12 cellular contexts compared by ENCODE assay signal in the genomic region with DNA sequence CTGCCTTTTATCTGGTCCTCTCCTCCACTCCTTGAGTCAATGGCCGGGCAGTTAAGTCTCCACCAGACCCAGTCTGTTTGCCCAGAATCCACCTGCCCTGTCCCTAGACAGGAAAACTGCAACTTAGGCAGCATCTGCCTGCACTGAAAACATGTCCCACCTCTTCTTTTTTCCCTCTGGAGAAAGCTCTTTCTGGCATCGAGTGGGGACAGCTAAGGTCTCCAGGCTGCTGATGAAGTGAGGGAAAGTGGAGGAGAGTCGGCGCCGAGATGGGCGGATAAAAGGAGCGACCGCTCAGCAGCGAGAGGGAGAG. TPM values are rescaled to one million over a fixed set of nuclear protein-coding genes. Genes with fewer than 3 reads are reported as not detected.
A peak's percentile ranks its signal among the peaks of the same experiment; 100 is the strongest.
DNase-seq lines count a peak whose midpoint lies in the region; ATAC-seq, FAIRE-seq and TF ChIP-seq lines count a peak whose summit lies in the region.
"Had no signal": no experiment of that assay in that cellular context is flagged by ENCODE, and none has a peak within 500 bp of the region (broad histone marks: within the 10 kb centered on the region; RNA-seq: fewer than 3 reads in every experiment).

No MANE protein-coding gene starts in this region.

- H3K27ac ChIP-seq in HepG2 (ENCODE audit: extremely low read length, insufficient read depth, low read length) (no peak overlapping the region), right lobe of liver (no peak overlapping the region), K562 (ENCODE audit: extremely low read depth, low read depth, low read length) (no peak overlapping the region), lower lobe of right lung (no peak overlapping the region)

- TF ChIP-seq EP300 in HepG2 (IDR thresholded peaks at IDR 0.05; ENCODE audit: low read depth in 2 of 2, low read length in 2 of 2), result no peak
- TF ChIP-seq EP300 in HepG2 (CRISPR knock-in tag; IDR thresholded peaks at IDR 0.05; ENCODE audit: borderline replicate concordance), result no peak
- TF ChIP-seq EP300 in K562 (IDR thresholded peaks at IDR 0.05; ENCODE audit: low read length), result no peak

- POLR2A ChIA-PET in HepG2 (lab: Yijun Ruan, JAX) (no interaction called here), K562 (lab: Yijun Ruan, JAX) (interaction anchor here (0.6 kb wide), 1 partner anchor 32 kb away, joined by 3 read pairs; no protein-coding TSS in a partner anchor)

- peaks cover 1 to 39% of the 10 kb centered on the region in 2 experiments; a peak in 4 of 5 replicates for H3K27me3 ChIP-seq in HepG2 (ENCODE audit: control insufficient read depth in 1 of 2, insufficient read depth in 2 of 2, low read length in 2 of 2)
- peaks cover 0 to 7% of the 10 kb centered on the region in 2 donors for H3K27me3 ChIP-seq in right lobe of liver
- peaks cover 17% of the 10 kb centered on the region in 2 experiments for H3K27me3 ChIP-seq in K562 (ENCODE audit: control insufficient read depth in 2 of 2, insufficient read depth in 2 of 2, low read length in 2 of 2)
- peaks cover 31% of the 10 kb centered on the region for H3K27me3 ChIP-seq in lower lobe of right lung (ENCODE audit: low read depth)

- H3K79me2 ChIP-seq in HepG2 (ENCODE audit: insufficient read depth, low read length) (no peaks in the 10 kb centered on the region), K562 (ENCODE audit: control insufficient read depth, insufficient read depth, low read length) (no peaks in the 10 kb centered on the region)

- in situ Hi-C loops in HepG2 (cut with HindIII; ENCODE audit: extremely low pct_ligation_motif_present, low pct_unique_long_range_greater_than_20kb), result no loop called here
- in situ Hi-C loops in K562 (cut with MboI), result no loop called here

- H3K36me3 ChIP-seq in HepG2 (replicated peaks in 1 of 2; ENCODE audit: control insufficient read depth in 1 of 2, insufficient read depth in 2 of 2, low read length in 2 of 2) (no peaks in the 10 kb centered on the region), right lobe of liver (no peaks in the 10 kb centered on the region), K562 (ENCODE audit: control insufficient read depth, insufficient read depth, low read length) (no peaks in the 10 kb centered on the region), lower lobe of right lung (no peaks in the 10 kb centered on the region)

- no peaks in the 10 kb centered on the region for H3K4me1 ChIP-seq in HepG2 (ENCODE audit: insufficient read depth, low read length)
- peaks cover 0 to 8% (median 0%) of the 10 kb centered on the region in 4 donors for H3K4me1 ChIP-seq in right lobe of liver
- H3K4me1 ChIP-seq in K562 (replicated peaks in 1 of 2; ENCODE audit: control insufficient read depth in 2 of 2, insufficient read depth in 2 of 2, low read length in 2 of 2), result peaks cover 0 to 10% of the 10 kb centered on the region in 2 experiments; a peak in 4 of 5 replicates
- H3K4me1 ChIP-seq in lower lobe of right lung, result peaks cover 8% of the 10 kb centered on the region

- no peak overlapping the region for H3K9ac ChIP-seq in HepG2 (ENCODE audit: insufficient read depth, low read depth, low read length)
- H3K9ac ChIP-seq in K562 (ENCODE audit: insufficient read depth in 1 of 2, low read depth in 2 of 2, low read length in 2 of 2), result no peak overlapping the region

- H3K4me3 ChIP-seq in HepG2 (replicated peaks in 1 of 3; ENCODE audit: insufficient read depth in 1 of 3, low read depth in 2 of 3, low read length in 3 of 3) (peak overlapping the region in 1 of 3 experiments; percentile 59; a peak in 1 of 6 replicates), right lobe of liver (no peak overlapping the region), K562 (no peak overlapping the region), lower lobe of right lung (peak overlapping the region; percentile 26)

- TF ChIP-seq POLR2A in HepG2 (IDR thresholded peaks at IDR 0.05; ENCODE audit: insufficient read depth in 1 of 2, low read depth in 2 of 2, low read length in 2 of 2) (no peak), right lobe of liver (IDR thresholded peaks at IDR 0.05) (no peak), K562 (conservative IDR thresholded peaks at IDR 0.05) (no peak)

- H2AFZ ChIP-seq in HepG2 (ENCODE audit: low read length), result no peak overlapping the region
- H2AFZ ChIP-seq in K562 (ENCODE audit: low read depth, low read length), result 0 out of 2 replicates have a peak overlapping the region, but pooled peaks have one; percentile 33

- TF ChIP-seq RAD21 in HepG2 (CRISPR knock-in tag; IDR thresholded peaks at IDR 0.05) (no peak), K562 (CRISPR knock-in tag; conservative IDR thresholded peaks at IDR 0.05 in 1 of 2, IDR thresholded peaks at IDR 0.05 in 1 of 2) (no peak)

- intact Hi-C loops in HepG2 (cut with micrococcal nuclease; ENCODE audit: unreplicated experiment), result no loop called here
- intact Hi-C loops in right lobe of liver (cut with DNase I), result no loop called here
- intact Hi-C loops in K562 (cut with micrococcal nuclease), result no loop called here
- intact Hi-C loops in lower lobe of right lung (cut with DNase I), result no loop called here

- H4K20me1 ChIP-seq in HepG2 (ENCODE audit: insufficient read depth, low read length) (no peaks in the 10 kb centered on the region), K562 (replicated peaks; ENCODE audit: control insufficient read depth, insufficient read depth, low read length) (no peaks in the 10 kb centered on the region)

- H3K9me3 ChIP-seq in HepG2 (ENCODE audit: low read length) (no peaks in the 10 kb centered on the region), right lobe of liver (no peaks in the 10 kb centered on the region), K562 (replicated peaks; ENCODE audit: control insufficient read depth, insufficient read depth, low read depth, low read length) (no peaks in the 10 kb centered on the region), lower lobe of right lung (no peaks in the 10 kb centered on the region)

- TF ChIP-seq CTCF in HepG2 (CRISPR knock-in tag; IDR thresholded peaks at IDR 0.05), result no peak
- no peak for TF ChIP-seq CTCF in right lobe of liver (IDR thresholded peaks at IDR 0.05)
- no peak for TF ChIP-seq CTCF in K562 (IDR thresholded peaks at IDR 0.05 in 2 of 3, conservative IDR thresholded peaks at IDR 0.05 in 1 of 3; ENCODE audit: insufficient read depth in 2 of 3, low read depth in 1 of 3, low read length in 3 of 3)
- TF ChIP-seq CTCF in lower lobe of right lung (IDR thresholded peaks at IDR 0.05), result no peak

- 4% methylated on average over 9 of the region's 9 CpGs for WGBS in HepG2 (ENCODE audit: low lambda C conversion rate)
- 0% methylated on average over 8 of the region's 9 CpGs for WGBS in right lobe of liver (ENCODE audit: insufficient coverage, low coverage, low lambda C conversion rate, missing lambda C conversion rate)
- WGBS in K562 (ENCODE audit: insufficient coverage, low coverage, missing lambda C conversion rate), result 3% methylated on average over 9 of the region's 9 CpGs

- CTCF ChIA-PET in HepG2 (lab: Yijun Ruan, JAX; ENCODE audit: low intra/inter-chr PET ratio, low total read pairs), result no interaction called here
- CTCF ChIA-PET in K562 (lab: Yijun Ruan, JAX; ENCODE audit: low intra/inter-chr PET ratio), result no interaction called here

- H3K9me1 ChIP-seq in K562 (ENCODE audit: control insufficient read depth, insufficient read depth, low read length), result no peaks in the 10 kb centered on the region

- no peak for DNase-seq in HepG2 (ENCODE audit: low spot score)
- DNase-seq in right lobe of liver, result no peak
- no peak for DNase-seq in K562 (ENCODE audit: extremely low read depth in 1 of 4, low spot score in 3 of 4)
- DNase-seq in lower lobe of right lung, result no peak
- no peak for DNase-seq in NCI-H187 (lab: John Stamatoyannopoulos, UW)
- no peak for DNase-seq in HuH-7.5 (ENCODE audit: low spot score)
- no peak for DNase-seq in effector CD4-positive, alpha-beta T cell
- DNase-seq: immature natural killer cell; NCI-H226; stimulated activated naive CD4-positive, alpha-beta T cell treated with Interleukin-2 at 50 U/mL for 16 hours had no signal

- BruUV-seq in HepG2 (replicated peaks; lab: Mats Ljungman, UMichigan) (no TSS peak), K562 (replicated peaks; lab: Mats Ljungman, UMichigan) (no TSS peak)

- H3K4me2 ChIP-seq in HepG2 (ENCODE audit: low read depth, low read length), result peak overlapping the region; percentile 59
- H3K4me2 ChIP-seq in K562 (ENCODE audit: insufficient read depth, low read length), result peak overlapping the region; percentile 21; the same call in 1 of the 2 replicates

- ATAC-seq in HepG2 (0 out of 3 replicates have a peak, but pooled peaks have one; percentile 19), right lobe of liver (no peak), K562 (peak; percentile 31; the same call in 2 of the 3 replicates), lower lobe of right lung (no peak), HG02588 (IDR thresholded peaks at IDR 0.05; ENCODE audit: unreplicated experiment) (no peak)

- FAIRE-seq in HepG2 (lab: Jason Lieb, UNC), result no peak
- no peak for FAIRE-seq in K562 (lab: Jason Lieb, UNC)
- FAIRE-seq: H54 had no signal

RNA-seq across cellular contexts. Expression of a gene that starts 0.2 kb away (rescaled TPM):
- total RNA-seq in HepG2 (2016; rRNA removed; fragmentation: Illumina TruSeq; extraction: Trizol), result not detected in 2 replicates
- not detected in 2 replicates for total RNA-seq in HepG2 (2016; cell fraction: cytosol; rRNA removed; fragmentation: Illumina TruSeq; extraction: Trizol; ENCODE audit: low read depth)
- not detected in 2 replicates for total RNA-seq in HepG2 (2016; cell fraction: insoluble cytoplasmic fraction; rRNA removed; fragmentation: Illumina TruSeq; extraction: Trizol)
- not detected in 2 replicates for total RNA-seq in HepG2 (2016; cell fraction: membrane; rRNA removed; fragmentation: Illumina TruSeq; extraction: Trizol)
- not detected in 2 replicates for total RNA-seq in HepG2 (2016; cell fraction: nucleus; rRNA removed; fragmentation: Illumina TruSeq; extraction: Trizol)
- not detected in 2 replicates for polyA plus RNA-seq in HepG2 (2011; rRNA removed)
- not detected in 2 replicates for polyA plus RNA-seq in HepG2 (2011; cell fraction: cytosol; rRNA removed)
- polyA plus RNA-seq in HepG2 (2011; cell fraction: nucleus; rRNA removed), result not detected in 2 replicates
- not detected in 2 replicates for polyA plus RNA-seq in HepG2 (2012)
- not detected in 2 replicates for polyA plus RNA-seq in HepG2 (2016; cell fraction: cytosol; fragmentation: Illumina TruSeq; extraction: Trizol; ENCODE audit: low read depth)
- polyA plus RNA-seq in HepG2 (2016; cell fraction: insoluble cytoplasmic fraction; fragmentation: Illumina TruSeq; extraction: Trizol; ENCODE audit: low read depth), result not detected in 2 replicates
- polyA plus RNA-seq in HepG2 (2016; cell fraction: membrane; fragmentation: Illumina TruSeq; extraction: Trizol; ENCODE audit: low read depth), result not detected in 2 replicates
- not detected in 2 replicates for polyA plus RNA-seq in HepG2 (2016; cell fraction: nucleus; fragmentation: Illumina TruSeq; extraction: Trizol; ENCODE audit: insufficient read depth, low read depth)
- not detected in 2 replicates for polyA minus RNA-seq in HepG2 (2011; rRNA and poly(A)+ RNA removed; ENCODE audit: low replicate concordance)
- polyA minus RNA-seq in HepG2 (2011; cell fraction: cytosol; rRNA and poly(A)+ RNA removed), result not detected in 2 replicates
- not detected in 2 replicates for polyA minus RNA-seq in HepG2 (2011; cell fraction: nucleus; rRNA and poly(A)+ RNA removed)
- not detected for total RNA-seq in right lobe of liver
- not detected in 2 replicates for total RNA-seq in K562 (2011; cell fraction: chromatin; rRNA removed; ENCODE audit: low replicate concordance)
- total RNA-seq in K562 (2011; cell fraction: nucleolus; rRNA removed), result not detected in 2 replicates
- total RNA-seq in K562 (2011; cell fraction: nucleoplasm; rRNA removed), result not detected in 2 replicates
- total RNA-seq in K562 (2014; rRNA removed), result not detected in 2 replicates
- not detected in 2 replicates for total RNA-seq in K562 (2014; rRNA removed; fragmentation: Illumina TruSeq; extraction: Trizol)
- total RNA-seq in K562 (2015; rRNA removed; fragmentation: Illumina TruSeq; extraction: Trizol), result not detected in 2 replicates
- not detected in 2 replicates for total RNA-seq in K562 (2021)
- not detected in 2 replicates for polyA plus RNA-seq in K562 (2011; rRNA removed)
- not detected in 2 replicates for polyA plus RNA-seq in K562 (2011; cell fraction: cytosol; rRNA removed)
- not detected in 2 replicates for polyA plus RNA-seq in K562 (2011; cell fraction: nucleus; rRNA removed)
- polyA plus RNA-seq in K562 (2012), result not detected in 2 replicates
- polyA plus RNA-seq in K562 (2014; fragmentation: Illumina TruSeq; extraction: Trizol), result not detected in 2 replicates
- not detected for polyA plus RNA-seq in K562 (2014; fragmentation: Nextera tagmentation; extraction: Ambion mirVana)
- polyA plus RNA-seq in K562 (2014; rRNA removed), result not detected in 2 replicates
- not detected in 2 replicates for polyA minus RNA-seq in K562 (2011; rRNA and poly(A)+ RNA removed)
- polyA minus RNA-seq in K562 (2011; cell fraction: cytosol; rRNA and poly(A)+ RNA removed), result not detected in 2 replicates
- not detected in 2 replicates for polyA minus RNA-seq in K562 (2011; cell fraction: nucleus; rRNA and poly(A)+ RNA removed)
- not detected for total RNA-seq in lower lobe of right lung
- polyA plus RNA-seq: immature natural killer cell had no signal

Comparison
In these comparisons a context has a peak if more than half of its experiments do, and no peak if none do; other contexts are left out.
1. ATAC-seq: peak in HepG2 (single experiment) and K562 (single experiment); none in right lobe of liver (0 of 4), lower lobe of right lung (0 of 2) and HG02588 (single experiment).